8 cellular contexts compared by ENCODE assay signal in the genomic region with DNA sequence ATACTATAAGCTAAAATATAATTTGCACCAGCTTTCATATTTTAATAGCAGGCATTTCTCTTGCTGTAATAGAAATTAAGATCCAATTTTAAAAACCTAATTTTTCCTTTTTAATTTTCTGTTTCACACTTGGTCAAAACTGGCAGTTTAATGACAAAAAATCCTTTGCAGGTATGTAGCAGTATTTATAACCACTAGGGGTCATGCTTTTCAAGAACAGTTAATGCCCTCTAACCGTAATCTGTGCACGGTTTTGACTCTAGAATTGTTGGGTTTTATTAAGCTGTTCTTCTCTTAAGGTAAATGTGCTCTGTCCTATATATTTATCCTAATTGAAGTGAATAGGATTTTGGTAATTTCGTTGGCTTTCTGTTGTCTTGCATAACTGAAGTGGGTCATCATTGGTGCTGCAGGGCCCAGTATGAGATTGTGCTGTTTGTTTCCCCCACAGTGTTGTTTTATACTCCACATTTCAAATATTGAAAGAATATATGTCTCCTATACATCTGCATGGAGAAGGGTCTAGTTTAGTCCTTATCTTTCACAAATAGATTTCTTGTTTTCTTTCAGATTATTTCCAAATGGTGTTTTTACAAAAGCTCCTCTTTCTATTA.
DNase-seq lines count a peak whose midpoint lies in the region; TF ChIP-seq lines count a peak whose summit lies in the region.

No MANE protein-coding gene starts in this region.

- H3K4me2 ChIP-seq in KMS-11: no peak overlapping the region

- WGBS in spleen, 5 donors: 20 to 30% (median 28%) methylated on average over 3 of the region's 3 CpGs

- no peak for TF ChIP-seq POLR2A in spleen (IDR thresholded peaks at IDR 0.05)

- intact Hi-C loops in spleen (cut with DNase I; ENCODE audit: low total_unique reads): no loop called here

- no peaks in the 10 kb centered on the region for H3K9me3 ChIP-seq in right atrium auricular region
- no peaks in the 10 kb centered on the region for H3K9me3 ChIP-seq in spleen

- H3K9ac ChIP-seq in KMS-11: no peak overlapping the region

- TF ChIP-seq CTCF in KMS-11 (conservative IDR thresholded peaks at IDR 0.05; ENCODE audit: low read depth, low read length) (peak; percentile 89), WI38 (IDR thresholded peaks at IDR 0.05; ENCODE audit: low read depth, low read length) (peak; percentile 28; the same call in 1 of the 2 replicates), right atrium auricular region (IDR thresholded peaks at IDR 0.05) (peak; percentile 70 to 83), spleen (IDR thresholded peaks at IDR 0.05 in 8 of 11, conservative IDR thresholded peaks at IDR 0.05 in 3 of 11) (peak in 10 of 11 experiments; percentile 36 to 76 (median 70))

- H3K4me1 ChIP-seq in KMS-11 (ENCODE audit: low read depth, poor library complexity, severe bottlenecking): no peaks in the 10 kb centered on the region
- H3K4me1 ChIP-seq in right atrium auricular region: peaks cover 0 to 3% of the 10 kb centered on the region in 2 donors
- peaks cover 0 to 5% (median 0%) of the 10 kb centered on the region in 6 donors for H3K4me1 ChIP-seq in spleen

- H3K4me3 ChIP-seq in KMS-11 (IDR thresholded peaks at IDR 0.05; ENCODE audit: insufficient read depth, low read depth, low read length) (no peak overlapping the region), WI38 (ENCODE audit: low read depth, low read length) (no peak overlapping the region), right atrium auricular region (no peak overlapping the region), spleen (no peak overlapping the region)

- DNase-seq in GF-D8 (lab: John Stamatoyannopoulos, UW) (peak; percentile 1), right atrium auricular region (ENCODE audit: low spot score) (no peak), spleen (no peak), DMS79 treated with DMSO at 0.1 percent for 48 hours (lab: John Stamatoyannopoulos, UW) (no peak), DMS153 treated with DMSO at 0.1 percent for 48 hours (lab: John Stamatoyannopoulos, UW; ENCODE audit: unreplicated experiment) (no peak)
- DNase-seq in activated naive CD4-positive, alpha-beta T cell treated with anti-CD3 and anti-CD28 coated beads, Interleukin-2, amount 50 U/mL, for 16 hours: no peak

- H3K79me2 ChIP-seq in KMS-11 (ENCODE audit: insufficient read depth, low read depth): no peaks in the 10 kb centered on the region

- no peak overlapping the region for H3K27ac ChIP-seq in KMS-11
- H3K27ac ChIP-seq in right atrium auricular region: no peak overlapping the region
- no peak overlapping the region for H3K27ac ChIP-seq in spleen

- H2AFZ ChIP-seq in KMS-11 (ENCODE audit: low read depth): no peak overlapping the region

- no peaks in the 10 kb centered on the region for H3K36me3 ChIP-seq in KMS-11 (ENCODE audit: insufficient read depth)
- no peaks in the 10 kb centered on the region for H3K36me3 ChIP-seq in right atrium auricular region
- H3K36me3 ChIP-seq in spleen: peaks cover 0 to 32% (median 6%) of the 10 kb centered on the region in 6 donors

- no peaks in the 10 kb centered on the region for H4K20me1 ChIP-seq in KMS-11 (ENCODE audit: insufficient read depth)

- H3K27me3 ChIP-seq in KMS-11 (ENCODE audit: insufficient read depth, low read depth) (no peaks in the 10 kb centered on the region), right atrium auricular region (no peaks in the 10 kb centered on the region), spleen (replicated peaks in 1 of 7) (no peaks in the 10 kb centered on the region)

Comparison
In these comparisons a context has a peak if more than half of its experiments do, and no peak if none do; other contexts are left out.
1. CTCF ChIP-seq: peak in every context shown above with its lines; median percentile 89 in KMS-11; 76 in right atrium auricular region; 70 in spleen; 28 in WI38.